12 cellular contexts compared by ENCODE assay signal in the genomic region with DNA sequence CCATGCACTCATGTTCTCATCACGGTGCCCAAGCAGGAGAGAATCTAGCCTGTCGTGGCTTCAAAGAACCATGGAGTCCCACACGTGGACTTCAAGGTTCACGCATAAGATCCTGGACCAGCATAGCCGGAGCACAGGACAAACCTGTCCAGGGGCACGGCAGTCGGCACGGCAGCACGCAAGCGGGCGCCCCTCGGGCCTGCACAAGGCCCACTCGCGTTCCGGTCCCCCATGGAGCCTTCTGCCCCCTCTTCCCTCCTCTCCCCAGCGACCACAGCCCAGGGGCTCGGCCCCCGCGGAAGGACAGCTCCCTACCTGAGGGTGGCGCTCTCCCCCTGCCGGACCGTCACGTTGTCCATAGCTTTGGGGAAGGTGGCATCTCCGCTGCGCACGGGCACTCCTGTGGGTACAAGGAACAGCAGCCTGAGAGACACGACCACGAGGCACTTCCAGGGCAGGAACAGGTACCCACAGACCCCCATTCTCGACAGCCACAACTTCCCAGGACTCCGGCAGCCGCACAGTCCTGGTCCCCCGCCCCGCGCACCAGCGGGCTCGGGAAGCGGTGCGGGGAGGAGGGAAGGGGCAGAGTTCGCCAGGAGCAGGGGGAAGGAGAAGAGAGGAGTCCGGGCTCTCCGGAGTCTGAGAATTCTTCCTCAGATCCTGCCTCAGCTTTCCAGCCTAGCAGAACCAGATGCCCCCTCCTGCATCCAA.
DNase-seq lines count a peak whose midpoint lies in the region; ATAC-seq and TF ChIP-seq lines count a peak whose summit lies in the region.
"Had no signal": no experiment of that assay in that cellular context is flagged by ENCODE, and none has a peak within 500 bp of the region (broad histone marks: within the 10 kb centered on the region; RNA-seq: fewer than 3 reads in every experiment).

No MANE protein-coding gene starts in this region.

- H3K27me3 ChIP-seq in smooth muscle cell (ENCODE audit: low read depth) (peaks cover 60% of the 10 kb centered on the region), thyroid gland (no peaks in the 10 kb centered on the region)

- no peaks in the 10 kb centered on the region for H3K36me3 ChIP-seq in smooth muscle cell (ENCODE audit: low read depth)
- H3K36me3 ChIP-seq in thyroid gland = no peaks in the 10 kb centered on the region

- no peak overlapping the region for H3K27ac Mint-ChIP-seq in activated T-helper 17 cell treated with anti-CD3 and anti-CD28 coated beads, Interleukin-2, amount 50 U/mL, for 72 hours
- H3K27ac Mint-ChIP-seq: T-cell had no signal

- no peaks in the 10 kb centered on the region for H3K36me3 Mint-ChIP-seq in activated T-helper 17 cell treated with anti-CD3 and anti-CD28 coated beads, Interleukin-2, amount 50 U/mL, for 72 hours (ENCODE audit: low read depth)
- H3K36me3 Mint-ChIP-seq: T-cell had no signal

- intact Hi-C loops in thyroid gland (cut with DNase I) = no loop called here

- H3K4me3 Mint-ChIP-seq in activated T-helper 17 cell treated with anti-CD3 and anti-CD28 coated beads, Interleukin-2, amount 50 U/mL, for 72 hours = peak overlapping the region; percentile 48
- H3K4me3 Mint-ChIP-seq: T-cell had no signal

- H3K27ac ChIP-seq in smooth muscle cell (ENCODE audit: low read depth) (no peak overlapping the region), thyroid gland (no peak overlapping the region)
- H3K27ac ChIP-seq: A549 had no signal

- no peak overlapping the region for H3K9ac ChIP-seq in smooth muscle cell (ENCODE audit: low read depth)

- H3K27me3 Mint-ChIP-seq in activated T-helper 17 cell treated with anti-CD3 and anti-CD28 coated beads, Interleukin-2, amount 50 U/mL, for 72 hours = peaks cover 35% of the 10 kb centered on the region

- peak overlapping the region; percentile 46 for H3K4me3 ChIP-seq in smooth muscle cell
- no peak overlapping the region for H3K4me3 ChIP-seq in thyroid gland (replicated peaks in 1 of 3)
- H3K4me3 ChIP-seq: A549 had no signal

- ATAC-seq in activated T-helper 17 cell treated with anti-CD3 and anti-CD28 coated beads, Interleukin-2, amount 50 U/mL, for 72 hours (replicated peaks) = no peak
- ATAC-seq: A549, T-cell had no signal

- no peaks in the 10 kb centered on the region for H3F3A ChIP-seq in smooth muscle cell (ENCODE audit: low read depth)

- peak overlapping the region; percentile 55 for H2AFZ ChIP-seq in smooth muscle cell (ENCODE audit: low read depth)

- H3K79me2 ChIP-seq in smooth muscle cell (ENCODE audit: low read depth) = no peaks in the 10 kb centered on the region

- DNase-seq in NCI-H1417 (lab: John Stamatoyannopoulos, UW) = peak in 2 of 3 experiments; percentile 49 to 59
- DNase-seq in NCI-H1417 treated with DMSO at 0.1 percent for 48 hours (lab: John Stamatoyannopoulos, UW) = no peak
- DNase-seq in iPS-NIHi11 (ENCODE audit: low spot score) = peak; percentile 28
- no peak for DNase-seq in smooth muscle cell (lab: John Stamatoyannopoulos, UW; ENCODE audit: unreplicated experiment)
- DNase-seq in thyroid gland = no peak
- DNase-seq in NCI-H2081 (lab: John Stamatoyannopoulos, UW) = no peak
- no peak for DNase-seq in OCI-M2 (lab: John Stamatoyannopoulos, UW; ENCODE audit: unreplicated experiment)
- DNase-seq: NCI-H82; stimulated activated naive CD4-positive, alpha-beta T cell; T-cell had no signal

- H3K4me1 ChIP-seq in smooth muscle cell (ENCODE audit: low read depth) = peaks cover 4% of the 10 kb centered on the region
- H3K4me1 ChIP-seq in thyroid gland = peaks cover 0 to 6% of the 10 kb centered on the region in 2 donors
- H3K4me1 ChIP-seq: A549 had no signal

- no peak for TF ChIP-seq POLR2A in thyroid gland (IDR thresholded peaks at IDR 0.05)

- no peaks in the 10 kb centered on the region for H3K4me1 Mint-ChIP-seq in activated T-helper 17 cell treated with anti-CD3 and anti-CD28 coated beads, Interleukin-2, amount 50 U/mL, for 72 hours

- no peaks in the 10 kb centered on the region for H4K20me1 ChIP-seq in smooth muscle cell (ENCODE audit: low read depth)

- H3K9me3 ChIP-seq in smooth muscle cell (replicated peaks; ENCODE audit: low read depth) (no peaks in the 10 kb centered on the region), thyroid gland (no peaks in the 10 kb centered on the region)
- H3K9me3 ChIP-seq: A549 had no signal

- TF ChIP-seq CTCF in smooth muscle cell (IDR thresholded peaks at IDR 0.05; ENCODE audit: borderline replicate concordance, insufficient read depth, poor library complexity, severe bottlenecking) (peak; percentile 21), thyroid gland (IDR thresholded peaks at IDR 0.05) (no peak)

- 13% methylated on average over 37 of the region's 41 CpGs for WGBS in smooth muscle cell (ENCODE audit: low lambda C conversion rate)
- 5 to 22% methylated on average over 22 to 28 of the region's 41 CpGs for WGBS in thyroid gland, 2 donors

- H3K4me2 ChIP-seq in smooth muscle cell = peak overlapping the region; percentile 84
- H3K4me2 ChIP-seq: A549 had no signal

- H3K9me3 Mint-ChIP-seq in activated T-helper 17 cell treated with anti-CD3 and anti-CD28 coated beads, Interleukin-2, amount 50 U/mL, for 72 hours = no peaks in the 10 kb centered on the region
- H3K9me3 Mint-ChIP-seq: T-cell had no signal

Comparison
In these comparisons a context has a peak if more than half of its experiments do, and no peak if none do; other contexts are left out.
1. DNase-seq: peak in NCI-H1417 (2 of 3) and iPS-NIHi11 (single experiment); none in NCI-H1417 treated with DMSO at 0.1 percent for 48 hours (single experiment), smooth muscle cell (single experiment), thyroid gland (0 of 2), NCI-H2081 (0 of 2) and OCI-M2 (single experiment).